Comparison of ENCODE assay signal across 21 cellular contexts in the genomic region with DNA sequence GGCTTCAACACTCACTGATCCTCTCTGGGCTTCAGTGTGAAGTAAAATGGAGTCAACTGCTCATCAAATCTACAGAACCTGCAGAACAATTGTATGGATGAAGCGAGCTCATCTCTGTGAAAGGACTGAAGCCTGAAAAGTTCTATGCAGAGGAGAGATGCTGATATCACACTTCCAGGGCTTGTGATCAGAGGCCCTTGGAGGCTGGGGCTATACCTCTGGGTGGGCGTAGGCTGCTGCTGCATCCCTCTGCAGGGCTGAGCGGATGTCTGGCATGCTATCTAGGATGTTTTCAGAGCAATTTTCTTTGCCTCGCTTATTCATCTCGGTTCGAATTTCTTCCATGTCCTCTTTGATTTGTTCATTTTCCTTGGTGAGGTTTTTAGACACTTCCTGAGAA.
"Had no signal": no experiment of that assay in that cellular context is flagged by ENCODE, and none has a peak within 500 bp of the region (broad histone marks: within the 10 kb centered on the region; RNA-seq: fewer than 3 reads in every experiment).

No MANE protein-coding gene starts in this region.

- ATAC-seq: esophagus mucosa, gastrocnemius medialis, heart right ventricle, lower lobe of right lung had no signal

- H3K4me1 ChIP-seq: lower lobe of right lung, stomach, transverse colon had no signal

- H3K36me3 ChIP-seq: gastrocnemius medialis, left ventricle myocardium inferior, lower lobe of right lung, neutrophil, ovary, right atrium auricular region, stomach, transverse colon had no signal

- H3K27ac ChIP-seq: gastrocnemius medialis, left ventricle myocardium inferior, lower lobe of right lung, neutrophil, ovary, right atrium auricular region, sigmoid colon, stomach, thoracic aorta, transverse colon had no signal

- H3K4me3 Mint-ChIP-seq: nephron progenitor cell had no signal

- H3K4me3 ChIP-seq: gastrocnemius medialis, heart right ventricle, left ventricle myocardium inferior, lower lobe of right lung, ovary, right atrium auricular region, sigmoid colon, skin epidermis, stomach, thoracic aorta, transverse colon had no signal

- H3K27ac Mint-ChIP-seq: naive B cell, nephron progenitor cell had no signal

- DNase-seq: effector memory CD4-positive, alpha-beta T cell; gastrocnemius medialis; heart right ventricle; hypothalamus; left ventricle myocardium inferior; lower lobe of right lung; mesendoderm; naive B cell; nephron progenitor cell; ovary; sigmoid colon; stimulated activated CD4-positive, alpha-beta T cell treated with anti-CD3 and anti-CD28 coated beads, Interleukin-12 subunit alpha, Interleukin-12 subunit beta, amount 100 ng/mL, for 4 hours; stimulated activated naive CD4-positive, alpha-beta T cell; stomach; substantia nigra; transverse colon had no signal

- H3K27me3 ChIP-seq: heart right ventricle, ovary, right atrium auricular region, sigmoid colon, transverse colon had no signal

- H3K9me3 Mint-ChIP-seq: naive B cell, nephron progenitor cell had no signal

- H3K36me3 Mint-ChIP-seq: naive B cell had no signal
